Comparison of ENCODE assay signal across 8 cellular contexts in genomic region chr12:57127101-57127709, GRCh38. TPM values are rescaled to one million over a fixed set of nuclear protein-coding genes. Genes with fewer than 3 reads are reported as not detected.
DNase-seq lines count a peak whose midpoint lies in the region; ATAC-seq, FAIRE-seq and TF ChIP-seq lines count a peak whose summit lies in the region.
"Had no signal": no experiment of that assay in that cellular context is flagged by ENCODE, and none has a peak within 500 bp of the region (broad histone marks: within the 10 kb centered on the region; RNA-seq: fewer than 3 reads in every experiment).

No MANE protein-coding gene starts in this region.

- H3K79me1 ChIP-seq in mesenchymal stem cell (replicated peaks; ENCODE audit: low read length, poor library complexity, severe bottlenecking), result peaks cover 1% of the 10 kb centered on the region

- no peak for TF ChIP-seq POLR2A in GM12891 (IDR thresholded peaks at IDR 0.05; ENCODE audit: low read depth, low read length)
- no peak for TF ChIP-seq POLR2A in NB4 (IDR thresholded peaks at IDR 0.05; ENCODE audit: extremely low read depth, insufficient read length)

- H3K4me1 Mint-ChIP-seq in WTC11, result peaks cover 42% of the 10 kb centered on the region

- peaks cover 2% of the 10 kb centered on the region; the same call in 1 of the 2 replicates for H3K36me3 Mint-ChIP-seq in WTC11

- H3K4me1 ChIP-seq in duodenal mucosa (ENCODE audit: control insufficient read depth in 1 of 2, insufficient read depth in 2 of 2, low read length in 2 of 2), result peaks cover 36 to 41% of the 10 kb centered on the region in 2 donors
- H3K4me1 ChIP-seq in mesenchymal stem cell (ENCODE audit: control insufficient read depth, insufficient read depth, low read depth, low read length), result peaks cover 21% of the 10 kb centered on the region

- no peak overlapping the region for H2AK5ac ChIP-seq in mesenchymal stem cell (ENCODE audit: low read length, severe bottlenecking)

- no peak overlapping the region for H4K91ac ChIP-seq in mesenchymal stem cell (ENCODE audit: low read length)

- peaks cover 15% of the 10 kb centered on the region for H3K9me3 Mint-ChIP-seq in WTC11

- 10% methylated on average over 24 of the region's 26 CpGs for WGBS in mesenchymal stem cell

- H3K9me3 ChIP-seq in duodenal mucosa (ENCODE audit: control insufficient read depth in 1 of 2, low read length in 2 of 2) (no peaks in the 10 kb centered on the region), mesenchymal stem cell (ENCODE audit: control insufficient read depth, low read length) (no peaks in the 10 kb centered on the region)

- H3K4me3 ChIP-seq in NB4 (ENCODE audit: low read depth, low read length) (no peak overlapping the region), duodenal mucosa (ENCODE audit: low read depth in 1 of 2, low read length in 2 of 2) (peak overlapping the region; percentile 82 to 89), mesenchymal stem cell (ENCODE audit: insufficient read depth in 1 of 2, low read depth in 1 of 2, low read length in 2 of 2) (peak overlapping the region; percentile 83 to 86)

- peak overlapping the region; percentile 85 for H3K4me3 Mint-ChIP-seq in WTC11

- ATAC-seq in WTC11, result peak; percentile 38

- H2BK120ac ChIP-seq in mesenchymal stem cell (ENCODE audit: low read depth, low read length), result no peak overlapping the region

- peaks cover 6% of the 10 kb centered on the region for H3K27me3 Mint-ChIP-seq in WTC11 (ENCODE audit: low read depth)

- H3K36me3 ChIP-seq in duodenal mucosa (ENCODE audit: control insufficient read depth in 1 of 2, insufficient read depth in 2 of 2, low read length in 2 of 2) (peaks cover 0 to 3% of the 10 kb centered on the region in 2 donors), mesenchymal stem cell (ENCODE audit: control insufficient read depth in 1 of 2, insufficient read depth in 2 of 2, low read depth in 1 of 2, low read length in 2 of 2) (peaks cover under 1 to 15% of the 10 kb centered on the region in 2 experiments)

- H2BK5ac ChIP-seq in mesenchymal stem cell (ENCODE audit: low read depth, low read length, poor library complexity, severe bottlenecking), result no peak overlapping the region

- FAIRE-seq in GM12891 (lab: Jason Lieb, UNC), result peak; percentile 70
- FAIRE-seq: endometrium had no signal

- peak overlapping the region in 1 of 2 experiments; percentile 3 for H2BK12ac ChIP-seq in mesenchymal stem cell (ENCODE audit: low read length in 2 of 2)

- no peaks in the 10 kb centered on the region for H3K27me3 ChIP-seq in duodenal mucosa (ENCODE audit: control insufficient read depth in 1 of 2, insufficient read depth in 2 of 2, low read length in 2 of 2)
- no peaks in the 10 kb centered on the region for H3K27me3 ChIP-seq in mesenchymal stem cell (ENCODE audit: control insufficient read depth in 1 of 2, insufficient read depth in 1 of 2, low read length in 2 of 2)

- no peak overlapping the region for H2AFZ ChIP-seq in mesenchymal stem cell (ENCODE audit: low read depth, low read length)

- TF ChIP-seq CTCF in NB4 (IDR thresholded peaks at IDR 0.05; ENCODE audit: low read depth, low read length) (peak; percentile 39), WTC11 (IDR thresholded peaks at IDR 0.05) (no peak)

- H3K4me2 ChIP-seq in mesenchymal stem cell (ENCODE audit: low read length, poor library complexity, severe bottlenecking), result peak overlapping the region; percentile 89

- peak overlapping the region; percentile 96 for H3K27ac ChIP-seq in duodenal mucosa (ENCODE audit: low read depth, low read length)
- H3K27ac ChIP-seq in mesenchymal stem cell (ENCODE audit: low read length, poor library complexity, severe bottlenecking), result no peak overlapping the region
- peak overlapping the region; percentile 80 for H3K27ac ChIP-seq in substantia nigra (ENCODE audit: low read depth, low read length, poor library complexity, severe bottlenecking)

- peak overlapping the region; percentile 85 for H3K27ac Mint-ChIP-seq in WTC11

- H3K18ac ChIP-seq in mesenchymal stem cell (ENCODE audit: low read depth in 1 of 2, low read length in 2 of 2), result peak overlapping the region in 1 of 2 experiments; percentile 91

- H3K14ac ChIP-seq in mesenchymal stem cell (ENCODE audit: low read length in 2 of 2), result no peak overlapping the region

- H3K4ac ChIP-seq in mesenchymal stem cell (ENCODE audit: low read depth in 1 of 2, low read length in 2 of 2), result no peak overlapping the region

- H3K9ac ChIP-seq in duodenal mucosa (ENCODE audit: low read depth in 1 of 2, low read length in 2 of 2), result peak overlapping the region; percentile 73 to 89
- H3K9ac ChIP-seq in mesenchymal stem cell (ENCODE audit: low read length), result peak overlapping the region; percentile 92

- peak overlapping the region; percentile 57 for H2BK15ac ChIP-seq in mesenchymal stem cell (ENCODE audit: low read depth, poor library complexity, severe bottlenecking)

- CTCF ChIA-PET in WTC11 (lab: Charles Lee), result interaction anchor here (0.5 to 5.9 kb wide), 34 partner anchors 8 to 938 kb away, joined by 3 to 112 read pairs (median 4); partner anchors contain the start of genes NEMP1, NXPH4, SHMT2 and SMARCC2

- DNase-seq in GM12891 (ENCODE audit: insufficient read length, low spot score) (no peak), NB4 (ENCODE audit: low read depth) (peak; percentile 59), WTC11 (ENCODE audit: low spot score) (peak; percentile 76), mesenchymal stem cell (peak; percentile 60), substantia nigra (lab: John Stamatoyannopoulos, UW) (peak in 28 of 49 donors; percentile 18 to 62 (median 42)), cortex of kidney (lab: John Stamatoyannopoulos, UW) (no peak)

- POLR2A ChIA-PET in WTC11 (lab: Charles Lee), result interaction anchor here (0.8 to 3.5 kb wide), 10 partner anchors 16 to 490 kb away, joined by 3 to 21 read pairs (median 5); partner anchors contain the start of genes NAB2, NEMP1, SHMT2 and STAT6

- no peak overlapping the region for H3K23ac ChIP-seq in mesenchymal stem cell (ENCODE audit: low read length in 2 of 2)

- no peak overlapping the region for H4K8ac ChIP-seq in mesenchymal stem cell (ENCODE audit: low read length)

TF ChIP-seq in GM12891, 5 proteins besides CTCF, POLR2A, EP300 and RAD21:
- TF ChIP-seq POLR2AphosphoS5 (IDR thresholded peaks at IDR 0.05; ENCODE audit: low read depth, low read length) (no peak), POU2F2 (IDR thresholded peaks at IDR 0.05; ENCODE audit: low read depth, low read length) (no peak), PAX5 (IDR thresholded peaks at IDR 0.05; ENCODE audit: insufficient read depth, low read length, severe bottlenecking) (no peak), TAF1 (IDR thresholded peaks at IDR 0.05; ENCODE audit: low read depth, low read length) (no peak), SPI1 (IDR thresholded peaks at IDR 0.05; ENCODE audit: low read depth, low read length) (no peak)
TF ChIP-seq in GM12891: peak in this region for 0.

TF ChIP-seq in WTC11, 78 proteins besides CTCF, POLR2A, EP300 and RAD21:
- TF ChIP-seq GABPB1 (CRISPR knock-in tag; IDR thresholded peaks at IDR 0.05), result peak; percentile 13; the same call in 1 of the 2 replicates
- TF ChIP-seq USF1 (CRISPR knock-in tag; IDR thresholded peaks at IDR 0.05), result 0 out of 2 replicates have a peak, but pooled peaks have one; percentile 28
- TF ChIP-seq SP1 (CRISPR knock-in tag; conservative IDR thresholded peaks at IDR 0.05), result 0 out of 2 replicates have a peak, but pooled peaks have one; percentile 28
- TF ChIP-seq IRF1 (CRISPR knock-in tag; IDR thresholded peaks at IDR 0.05), result no peak

RNA-seq across cellular contexts. Expression of gene LRP1, which starts 1.1 kb away (rescaled TPM):
- 0.47 TPM for polyA plus RNA-seq in GM12891 (2012; ENCODE audit: low read depth, missing spikeins)
- 107 to 120 TPM (median 112 TPM) in 3 replicates for total RNA-seq in WTC11 (2021)
- polyA plus RNA-seq in mesenchymal stem cell (2013, experiment 1 of 2), result 68.9 TPM
- polyA plus RNA-seq in mesenchymal stem cell (2013, experiment 2 of 2), result 57.9 TPM

RNA-seq across cellular contexts. Expression of gene STAT6, which starts 16.0 kb away (rescaled TPM):
- polyA plus RNA-seq in GM12891 (2012; ENCODE audit: low read depth, missing spikeins), result 99.5 TPM
- 47.0 to 50.0 TPM (median 48.9 TPM) in 3 replicates for total RNA-seq in WTC11 (2021)
- polyA plus RNA-seq in mesenchymal stem cell (2013, experiment 1 of 2), result 87.5 TPM
- polyA plus RNA-seq in mesenchymal stem cell (2013, experiment 2 of 2), result 89.4 TPM

RNA-seq across cellular contexts. Expression of gene LRP1-AS, which starts 20.2 kb away (rescaled TPM):
- polyA plus RNA-seq in GM12891 (2012; ENCODE audit: low read depth, missing spikeins), result not detected
- not detected in 3 replicates for total RNA-seq in WTC11 (2021)
- polyA plus RNA-seq in mesenchymal stem cell (2013, experiment 1 of 2), result not detected
- not detected for polyA plus RNA-seq in mesenchymal stem cell (2013, experiment 2 of 2)

RNA-seq across cellular contexts. Expression of gene NAB2, which starts 38.3 kb away (rescaled TPM):
- polyA plus RNA-seq in GM12891 (2012; ENCODE audit: low read depth, missing spikeins), result 13.1 TPM
- 16.5 to 20.5 TPM (median 17.2 TPM) in 3 replicates for total RNA-seq in WTC11 (2021)
- polyA plus RNA-seq in mesenchymal stem cell (2013, experiment 1 of 2), result 28.9 TPM
- polyA plus RNA-seq in mesenchymal stem cell (2013, experiment 2 of 2), result 27.0 TPM

RNA-seq across cellular contexts. Expression of gene NEMP1, which starts 48.6 kb away (rescaled TPM):
- polyA plus RNA-seq in GM12891 (2012; ENCODE audit: low read depth, missing spikeins), result 8.8 TPM
- total RNA-seq in WTC11 (2021), result 38.3 to 41.9 TPM (median 39.6 TPM) in 3 replicates
- 6.2 TPM for polyA plus RNA-seq in mesenchymal stem cell (2013, experiment 1 of 2)
- polyA plus RNA-seq in mesenchymal stem cell (2013, experiment 2 of 2), result 5.8 TPM

Comparison
In these comparisons a context has a peak if more than half of its experiments do, and no peak if none do; other contexts are left out.
1. DNase-seq: peak in NB4 (single experiment), WTC11 (single experiment), mesenchymal stem cell (single experiment) and substantia nigra (28 of 49); none in GM12891 (single experiment) and cortex of kidney (single experiment).